ENCODE assay signal across 18 cellular contexts in the genomic region with DNA sequence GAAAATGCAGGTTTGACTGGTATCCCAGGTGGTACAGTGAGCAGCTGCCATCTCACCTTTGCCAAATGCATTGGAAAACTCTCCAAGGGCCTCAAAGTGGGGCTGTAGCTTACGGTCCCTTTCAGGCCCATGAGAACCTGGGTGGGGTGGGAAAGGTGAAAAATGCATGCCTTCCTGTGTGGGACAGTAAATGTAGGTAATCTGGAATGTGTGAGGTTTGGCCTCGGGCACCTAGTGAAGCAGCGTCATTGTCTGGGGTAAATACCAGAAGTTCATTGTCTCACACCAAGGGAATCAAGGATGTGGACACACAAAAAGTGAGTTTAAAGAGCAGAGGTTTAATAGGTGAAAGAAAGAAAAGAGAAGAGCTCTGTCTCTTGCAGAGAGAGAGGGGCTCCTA. TPM values are rescaled to one million over a fixed set of nuclear protein-coding genes. Genes with fewer than 3 reads are reported as not detected.
"Had no signal": no experiment of that assay in that cellular context is flagged by ENCODE, and none has a peak within 500 bp of the region (broad histone marks: within the 10 kb centered on the region; RNA-seq: fewer than 3 reads in every experiment).

No MANE protein-coding gene starts in this region.

- H3K9me3 Mint-ChIP-seq: activated naive CD8-positive, alpha-beta T cell treated with anti-CD3 and anti-CD28 coated beads, Interleukin-2, amount 10 ng/mL, durations not matched to agents 7 days and 5 days; immature natural killer cell; stimulated activated effector memory CD8-positive, alpha-beta T cell treated with anti-CD3 and anti-CD28 coated beads, Interleukin-12 subunit alpha, Interleukin-12 subunit beta, amount 100 ng/mL, for 72 hours; stimulated activated naive CD8-positive, alpha-beta T cell treated with anti-CD3 and anti-CD28 coated beads, Interleukin-15, amount 100 ng/mL, for 72 hours had no signal

- H3K4me1 ChIP-seq: tibial artery had no signal

- H3K27ac ChIP-seq: cardiac muscle cell, tibial artery had no signal

- ATAC-seq: left ventricle myocardium superior; sciatic nerve; stimulated activated effector memory CD8-positive, alpha-beta T cell treated with anti-CD3 and anti-CD28 coated beads, Interleukin-12 subunit alpha, Interleukin-12 subunit beta, amount 100 ng/mL, for 72 hours; stimulated activated naive CD8-positive, alpha-beta T cell treated with anti-CD3 and anti-CD28 coated beads, Interleukin-15, amount 100 ng/mL, for 72 hours had no signal

- H3K4me3 Mint-ChIP-seq: activated naive CD8-positive, alpha-beta T cell treated with anti-CD3 and anti-CD28 coated beads, Interleukin-2, amount 10 ng/mL, durations not matched to agents 7 days and 5 days; immature natural killer cell; nephron progenitor cell; stimulated activated effector memory CD8-positive, alpha-beta T cell treated with anti-CD3 and anti-CD28 coated beads, Interleukin-12 subunit alpha, Interleukin-12 subunit beta, amount 100 ng/mL, for 72 hours; stimulated activated naive CD8-positive, alpha-beta T cell treated with anti-CD3 and anti-CD28 coated beads, Interleukin-15, amount 100 ng/mL, for 72 hours had no signal

- H3K4me1 Mint-ChIP-seq: activated naive CD8-positive, alpha-beta T cell treated with anti-CD3 and anti-CD28 coated beads, Interleukin-2, amount 10 ng/mL, durations not matched to agents 7 days and 5 days; immature natural killer cell; stimulated activated effector memory CD8-positive, alpha-beta T cell treated with anti-CD3 and anti-CD28 coated beads, Interleukin-12 subunit alpha, Interleukin-12 subunit beta, amount 100 ng/mL, for 72 hours; stimulated activated naive CD8-positive, alpha-beta T cell treated with anti-CD3 and anti-CD28 coated beads, Interleukin-15, amount 100 ng/mL, for 72 hours had no signal

- DNase-seq: activated CD4-positive, alpha-beta T cell treated with anti-CD3 and anti-CD28 coated beads for 1 hour; activated CD8-positive, alpha-beta memory T cell treated with anti-CD3 and anti-CD28 coated beads for 24 hours; activated naive CD4-positive, alpha-beta T cell treated with Interleukin-2 at 50 U/mL for 16 hours; activated naive CD8-positive, alpha-beta T cell treated with anti-CD3 and anti-CD28 coated beads, Interleukin-2, amount 10 ng/mL, durations not matched to agents 7 days and 5 days; activated T-cell treated with anti-CD3 and anti-CD28 coated beads, Interleukin-2, amount 50 U/mL, for 48 hours; amygdala; foreskin fibroblast; immature natural killer cell; left ventricle myocardium superior; nephron progenitor cell; nucleus accumbens; small intestine; stimulated activated CD4-positive, alpha-beta T cell treated with anti-CD3 and anti-CD28 coated beads, Interleukin-2, amount 100 ng/mL, for 24 hours; stimulated activated naive CD8-positive, alpha-beta T cell treated with anti-CD3 and anti-CD28 coated beads, Interleukin-15, amount 100 ng/mL, for 72 hours; tibial artery had no signal

- H3K36me3 ChIP-seq: cardiac muscle cell, tibial artery had no signal

- H3K27ac Mint-ChIP-seq: activated naive CD8-positive, alpha-beta T cell treated with anti-CD3 and anti-CD28 coated beads, Interleukin-2, amount 10 ng/mL, durations not matched to agents 7 days and 5 days; immature natural killer cell; nephron progenitor cell; stimulated activated effector memory CD8-positive, alpha-beta T cell treated with anti-CD3 and anti-CD28 coated beads, Interleukin-12 subunit alpha, Interleukin-12 subunit beta, amount 100 ng/mL, for 72 hours; stimulated activated naive CD8-positive, alpha-beta T cell treated with anti-CD3 and anti-CD28 coated beads, Interleukin-15, amount 100 ng/mL, for 72 hours had no signal

- H3K4me3 ChIP-seq: cardiac muscle cell, tibial artery had no signal

- H3K36me3 Mint-ChIP-seq: activated naive CD8-positive, alpha-beta T cell treated with anti-CD3 and anti-CD28 coated beads, Interleukin-2, amount 10 ng/mL, durations not matched to agents 7 days and 5 days; immature natural killer cell; stimulated activated effector memory CD8-positive, alpha-beta T cell treated with anti-CD3 and anti-CD28 coated beads, Interleukin-12 subunit alpha, Interleukin-12 subunit beta, amount 100 ng/mL, for 72 hours had no signal

RNA-seq across cellular contexts. Expression of gene FBXO15, which starts 37.2 kb away (rescaled TPM):
- total RNA-seq: left ventricle myocardium superior had no signal
